ENCODE assay signal across 15 cellular contexts in genomic region chr2:111208639-111209038, GRCh38.
DNase-seq lines count a peak whose midpoint lies in the region; ATAC-seq and TF ChIP-seq lines count a peak whose summit lies in the region.
"Had no signal": no experiment of that assay in that cellular context is flagged by ENCODE, and none has a peak within 500 bp of the region (broad histone marks: within the 10 kb centered on the region; RNA-seq: fewer than 3 reads in every experiment).

No MANE protein-coding gene starts in this region.

- H3K36me3 Mint-ChIP-seq in T-helper 1 cell treated with Interleukin-12 subunit alpha and Interleukin-12 subunit beta and Interleukin-4 antibody, amounts not matched to agents 30 μg/mL and 1 μg/mL, for 36 hours (ENCODE audit: low read depth), result peaks cover 43% of the 10 kb centered on the region
- peaks cover 7% of the 10 kb centered on the region for H3K36me3 Mint-ChIP-seq in nephron progenitor cell (ENCODE audit: low read depth)
- H3K36me3 Mint-ChIP-seq: CD4-positive, CD25-positive, alpha-beta regulatory T cell had no signal

- ATAC-seq in GM21619 (IDR thresholded peaks at IDR 0.05; ENCODE audit: unreplicated experiment) (peak; percentile 22), HG03342 (IDR thresholded peaks at IDR 0.05; ENCODE audit: unreplicated experiment) (peak; percentile 23), mucosa of descending colon (no peak)
- ATAC-seq: heart left ventricle had no signal

- peaks cover 45% of the 10 kb centered on the region for H3K4me1 Mint-ChIP-seq in T-helper 1 cell treated with Interleukin-12 subunit alpha and Interleukin-12 subunit beta and Interleukin-4 antibody, amounts not matched to agents 30 μg/mL and 1 μg/mL, for 36 hours (ENCODE audit: low read depth)
- H3K4me1 Mint-ChIP-seq in nephron progenitor cell, result peaks cover 4% of the 10 kb centered on the region

- 90% methylated on average over 1 of the region's 1 CpG for WGBS in hepatocyte (ENCODE audit: low lambda C conversion rate, missing lambda C conversion rate)

- H3K36me3 ChIP-seq in hepatocyte (replicated peaks; ENCODE audit: insufficient read depth, low read depth) (no peaks in the 10 kb centered on the region), mucosa of descending colon (ENCODE audit: low read depth) (no peaks in the 10 kb centered on the region)
- H3K36me3 ChIP-seq: suprapubic skin had no signal

- H3K9me2 ChIP-seq in hepatocyte (replicated peaks; ENCODE audit: insufficient read depth), result no peaks in the 10 kb centered on the region

- intact Hi-C loops in mucosa of descending colon (cut with DNase I, micrococcal nuclease), result no loop called here

- no peaks in the 10 kb centered on the region for H3K9me3 ChIP-seq in hepatocyte (ENCODE audit: low read depth)
- no peaks in the 10 kb centered on the region for H3K9me3 ChIP-seq in mucosa of descending colon
- H3K9me3 ChIP-seq: SJSA1, suprapubic skin had no signal

- H3K4me3 Mint-ChIP-seq in T-helper 1 cell treated with Interleukin-12 subunit alpha and Interleukin-12 subunit beta and Interleukin-4 antibody, amounts not matched to agents 30 μg/mL and 1 μg/mL, for 36 hours, result peak overlapping the region; percentile 42
- H3K4me3 Mint-ChIP-seq in nephron progenitor cell, result no peak overlapping the region
- H3K4me3 Mint-ChIP-seq: CD4-positive, CD25-positive, alpha-beta regulatory T cell had no signal

- TF ChIP-seq CTCF in hepatocyte (IDR thresholded peaks at IDR 0.05; ENCODE audit: poor library complexity), result no peak
- TF ChIP-seq CTCF in mucosa of descending colon (IDR thresholded peaks at IDR 0.05), result no peak
- TF ChIP-seq CTCF in nephron progenitor cell (IDR thresholded peaks at IDR 0.05), result no peak

- no peaks in the 10 kb centered on the region for H3K79me2 ChIP-seq in hepatocyte

- peaks cover 8% of the 10 kb centered on the region for H3K4me1 ChIP-seq in hepatocyte (ENCODE audit: insufficient read depth)
- H3K4me1 ChIP-seq in mucosa of descending colon (ENCODE audit: low read depth), result no peaks in the 10 kb centered on the region
- H3K4me1 ChIP-seq: suprapubic skin had no signal

- H3K4me3 ChIP-seq in hepatocyte (no peak overlapping the region), mucosa of descending colon (no peak overlapping the region)
- H3K4me3 ChIP-seq: heart left ventricle, SJSA1, suprapubic skin had no signal

- H2AFZ ChIP-seq in hepatocyte, result no peak overlapping the region

- no peaks in the 10 kb centered on the region for H3K27me3 ChIP-seq in hepatocyte
- H3K27me3 ChIP-seq: heart left ventricle, SJSA1, suprapubic skin had no signal

- peak overlapping the region; percentile 70 for H3K27ac Mint-ChIP-seq in T-helper 1 cell treated with Interleukin-12 subunit alpha and Interleukin-12 subunit beta and Interleukin-4 antibody, amounts not matched to agents 30 μg/mL and 1 μg/mL, for 36 hours
- no peak overlapping the region for H3K27ac Mint-ChIP-seq in nephron progenitor cell

- H3K27me3 Mint-ChIP-seq in T-helper 1 cell treated with Interleukin-12 subunit alpha and Interleukin-12 subunit beta and Interleukin-4 antibody, amounts not matched to agents 30 μg/mL and 1 μg/mL, for 36 hours (ENCODE audit: low read depth), result peaks cover 4% of the 10 kb centered on the region
- peaks cover 6% of the 10 kb centered on the region for H3K27me3 Mint-ChIP-seq in nephron progenitor cell (ENCODE audit: low read depth, poor library complexity)
- H3K27me3 Mint-ChIP-seq: CD4-positive, CD25-positive, alpha-beta regulatory T cell had no signal

- no peaks in the 10 kb centered on the region for H4K20me1 ChIP-seq in hepatocyte (ENCODE audit: insufficient read depth, poor library complexity, severe bottlenecking)

- H3K27ac ChIP-seq in hepatocyte, result peak overlapping the region; percentile 52
- H3K27ac ChIP-seq: 22Rv1, heart left ventricle, SJSA1, suprapubic skin had no signal

- H3K4me2 ChIP-seq in hepatocyte, result no peak overlapping the region

- peaks cover 24% of the 10 kb centered on the region for H3K9me3 Mint-ChIP-seq in T-helper 1 cell treated with Interleukin-12 subunit alpha and Interleukin-12 subunit beta and Interleukin-4 antibody, amounts not matched to agents 30 μg/mL and 1 μg/mL, for 36 hours
- peaks cover 21% of the 10 kb centered on the region for H3K9me3 Mint-ChIP-seq in nephron progenitor cell

- DNase-seq in T-helper 1 cell (no peak), hepatocyte (ENCODE audit: low spot score) (no peak), mucosa of descending colon (no peak), nephron progenitor cell (no peak), NCI-H1105 (lab: John Stamatoyannopoulos, UW) (no peak)
- DNase-seq: amygdala, heart left ventricle, NCI-H2107 had no signal
